In genomic region chr7:155682484-155682883, GRCh38 we compare ENCODE assay signal across 21 cellular contexts. TPM values are rescaled to one million over a fixed set of nuclear protein-coding genes. Genes with fewer than 3 reads are reported as not detected.
DNase-seq lines count a peak whose midpoint lies in the region; ATAC-seq, FAIRE-seq and TF ChIP-seq lines count a peak whose summit lies in the region.
"Had no signal": no experiment of that assay in that cellular context is flagged by ENCODE, and none has a peak within 500 bp of the region (broad histone marks: within the 10 kb centered on the region; RNA-seq: fewer than 3 reads in every experiment).

No MANE protein-coding gene starts in this region.

- 89% methylated on average over 5 of the region's 5 CpGs for WGBS in hepatocyte (ENCODE audit: low lambda C conversion rate, missing lambda C conversion rate)
- WGBS in mesendoderm (ENCODE audit: extremely low coverage, insufficient coverage, low lambda C conversion rate), result no CpG with 5 or more reads among the region's 5 CpGs

- no peak overlapping the region for H3K9ac ChIP-seq in mesendoderm (ENCODE audit: low read length)
- H3K9ac ChIP-seq: BLaER1 had no signal

- H3K36me3 Mint-ChIP-seq in stimulated activated naive CD8-positive, alpha-beta T cell treated with anti-CD3 and anti-CD28 coated beads, Interleukin-15, Interleukin-2, amounts not matched to agents 100 ng/mL and 50 ng/mL, for 24 hours (ENCODE audit: low read depth), result peaks cover 73% of the 10 kb centered on the region
- H3K36me3 Mint-ChIP-seq in type B pancreatic cell, result peaks cover 40% of the 10 kb centered on the region

- peaks cover 4% of the 10 kb centered on the region for H3K9me3 Mint-ChIP-seq in stimulated activated naive CD8-positive, alpha-beta T cell treated with anti-CD3 and anti-CD28 coated beads, Interleukin-15, Interleukin-2, amounts not matched to agents 100 ng/mL and 50 ng/mL, for 24 hours
- peaks cover 4 to 6% of the 10 kb centered on the region in 2 donors for H3K9me3 Mint-ChIP-seq in stimulated activated naive CD8-positive, alpha-beta T cell treated with anti-CD3 and anti-CD28 coated beads, Interleukin-15, amount 100 ng/mL, for 72 hours
- H3K9me3 Mint-ChIP-seq in type B pancreatic cell, result no peaks in the 10 kb centered on the region

- H3K56ac ChIP-seq in mesendoderm (ENCODE audit: low read length), result peak overlapping the region; percentile 58

- H2AFZ ChIP-seq in hepatocyte, result no peak overlapping the region
- H2AFZ ChIP-seq: GM23338 had no signal

- H3K4me3 ChIP-seq in hepatocyte (no peak overlapping the region), mesendoderm (ENCODE audit: low read length) (no peak overlapping the region)
- H3K4me3 ChIP-seq: A549, BLaER1, GM12878, GM23338, K562 had no signal

- peak overlapping the region; percentile 58 for H3K27ac Mint-ChIP-seq in stimulated activated naive CD8-positive, alpha-beta T cell treated with anti-CD3 and anti-CD28 coated beads, Interleukin-15, Interleukin-2, amounts not matched to agents 100 ng/mL and 50 ng/mL, for 24 hours
- no peak overlapping the region for H3K27ac Mint-ChIP-seq in stimulated activated naive CD8-positive, alpha-beta T cell treated with anti-CD3 and anti-CD28 coated beads, Interleukin-15, amount 100 ng/mL, for 72 hours
- peak overlapping the region; percentile 12 for H3K27ac Mint-ChIP-seq in type B pancreatic cell

- H3K23ac ChIP-seq in mesendoderm (ENCODE audit: low read length), result no peak overlapping the region

- no peak overlapping the region for H2BK120ac ChIP-seq in mesendoderm (ENCODE audit: low read depth, low read length)

- peak overlapping the region; percentile 36 for H3K27ac ChIP-seq in hepatocyte
- H3K27ac ChIP-seq in mesendoderm (ENCODE audit: low read depth, low read length), result no peak overlapping the region
- H3K27ac ChIP-seq: A549, BLaER1 had no signal

- DNase-seq in stimulated activated naive CD8-positive, alpha-beta T cell treated with anti-CD3 and anti-CD28 coated beads, Interleukin-15, amount 100 ng/mL, for 72 hours, result no peak
- peak; percentile 61 for DNase-seq in hepatocyte (ENCODE audit: low spot score)
- no peak for DNase-seq in mesendoderm
- DNase-seq in type B pancreatic cell (ENCODE audit: extremely low spot score, unreplicated experiment), result no peak
- no peak for DNase-seq in SW 1271 (lab: John Stamatoyannopoulos, UW)
- DNase-seq in HTR-8/SVneo (ENCODE audit: insufficient read length, low spot score), result no peak
- DNase-seq: Calu3; CD4-positive, alpha-beta memory T cell; DMS53; EL; HCEC 1CT; NCI-H1694 treated with DMSO at 0.1 percent for 48 hours; SHP77 had no signal

- H3K4ac ChIP-seq in mesendoderm (ENCODE audit: low read depth, low read length), result no peak overlapping the region

- H4K8ac ChIP-seq in mesendoderm (ENCODE audit: low read depth, low read length), result no peak overlapping the region

- no peaks in the 10 kb centered on the region for H3K9me2 ChIP-seq in hepatocyte (replicated peaks; ENCODE audit: insufficient read depth)

- no peak overlapping the region for H2BK15ac ChIP-seq in mesendoderm (replicated peaks; ENCODE audit: low read depth)

- H3K18ac ChIP-seq in mesendoderm (ENCODE audit: low read length), result no peak overlapping the region

- no peaks in the 10 kb centered on the region for H3K4me1 ChIP-seq in hepatocyte (ENCODE audit: insufficient read depth)
- H3K4me1 ChIP-seq in mesendoderm (ENCODE audit: control insufficient read depth, low read depth, low read length), result peaks cover 2% of the 10 kb centered on the region
- H3K4me1 ChIP-seq: A549, BLaER1 had no signal

- H3K27me3 ChIP-seq in hepatocyte (no peaks in the 10 kb centered on the region), mesendoderm (ENCODE audit: insufficient read depth, low read length, poor library complexity) (no peaks in the 10 kb centered on the region)
- H3K27me3 ChIP-seq: BLaER1 had no signal

- ATAC-seq in stimulated activated naive CD8-positive, alpha-beta T cell treated with anti-CD3 and anti-CD28 coated beads, Interleukin-15, amount 100 ng/mL, for 72 hours, result no peak
- no peak for ATAC-seq in activated CD4-positive, CD25-positive, alpha-beta regulatory T cell treated with anti-CD3 and anti-CD28 coated beads, Interleukin-2, amount 50 U/mL, for 24 hours
- ATAC-seq: A549, GM23338 had no signal

- peaks cover 31% of the 10 kb centered on the region for H4K20me1 ChIP-seq in hepatocyte (ENCODE audit: insufficient read depth, poor library complexity, severe bottlenecking)

- TF ChIP-seq CTCF in hepatocyte (IDR thresholded peaks at IDR 0.05; ENCODE audit: poor library complexity) (no peak), type B pancreatic cell (conservative IDR thresholded peaks at IDR 0.05) (no peak)

- no peak overlapping the region for H2AK5ac ChIP-seq in mesendoderm (ENCODE audit: low read length)

- no peak overlapping the region for H4K5ac ChIP-seq in mesendoderm (ENCODE audit: low read length)

- H3K9me3 ChIP-seq in hepatocyte (ENCODE audit: low read depth), result no peaks in the 10 kb centered on the region
- H3K9me3 ChIP-seq: A549 had no signal

- H3K36me3 ChIP-seq in hepatocyte (replicated peaks; ENCODE audit: insufficient read depth, low read depth) (peaks cover 3% of the 10 kb centered on the region), mesendoderm (ENCODE audit: control insufficient read depth, insufficient read depth, low read length) (no peaks in the 10 kb centered on the region)

- no peak overlapping the region for H2BK5ac ChIP-seq in mesendoderm (ENCODE audit: low read length)

- peaks cover 5% of the 10 kb centered on the region for H3K79me1 ChIP-seq in mesendoderm (ENCODE audit: low read length)

- H3K27me3 Mint-ChIP-seq in stimulated activated naive CD8-positive, alpha-beta T cell treated with anti-CD3 and anti-CD28 coated beads, Interleukin-15, Interleukin-2, amounts not matched to agents 100 ng/mL and 50 ng/mL, for 24 hours, result no peaks in the 10 kb centered on the region
- H3K27me3 Mint-ChIP-seq in stimulated activated naive CD8-positive, alpha-beta T cell treated with anti-CD3 and anti-CD28 coated beads, Interleukin-15, amount 100 ng/mL, for 72 hours, result no peaks in the 10 kb centered on the region
- H3K27me3 Mint-ChIP-seq in type B pancreatic cell, result no peaks in the 10 kb centered on the region
- H3K27me3 Mint-ChIP-seq: CD4-positive, alpha-beta memory T cell had no signal

- peaks cover 88% of the 10 kb centered on the region for H3K79me2 ChIP-seq in hepatocyte
- H3K79me2 ChIP-seq in mesendoderm (ENCODE audit: control insufficient read depth, insufficient read depth, low read length), result peaks cover 21% of the 10 kb centered on the region

- peaks cover 60% of the 10 kb centered on the region for H3K4me1 Mint-ChIP-seq in stimulated activated naive CD8-positive, alpha-beta T cell treated with anti-CD3 and anti-CD28 coated beads, Interleukin-15, Interleukin-2, amounts not matched to agents 100 ng/mL and 50 ng/mL, for 24 hours (ENCODE audit: low read depth)
- H3K4me1 Mint-ChIP-seq in stimulated activated naive CD8-positive, alpha-beta T cell treated with anti-CD3 and anti-CD28 coated beads, Interleukin-15, amount 100 ng/mL, for 72 hours, result peaks cover 57% of the 10 kb centered on the region
- peaks cover 33% of the 10 kb centered on the region for H3K4me1 Mint-ChIP-seq in type B pancreatic cell (ENCODE audit: unreplicated experiment)

- no peak overlapping the region for H3K4me2 ChIP-seq in hepatocyte
- H3K4me2 ChIP-seq in mesendoderm (ENCODE audit: low read length), result no peak overlapping the region
- H3K4me2 ChIP-seq: A549, BLaER1, GM23338 had no signal

- FAIRE-seq in HTR-8/SVneo (lab: Jason Lieb, UNC), result no peak
- FAIRE-seq: A549, GM12878, GM19239, K562 had no signal

- H3K4me3 Mint-ChIP-seq in stimulated activated naive CD8-positive, alpha-beta T cell treated with anti-CD3 and anti-CD28 coated beads, Interleukin-15, Interleukin-2, amounts not matched to agents 100 ng/mL and 50 ng/mL, for 24 hours, result no peak overlapping the region
- no peak overlapping the region for H3K4me3 Mint-ChIP-seq in stimulated activated naive CD8-positive, alpha-beta T cell treated with anti-CD3 and anti-CD28 coated beads, Interleukin-15, amount 100 ng/mL, for 72 hours
- H3K4me3 Mint-ChIP-seq in type B pancreatic cell, result no peak overlapping the region
- H3K4me3 Mint-ChIP-seq: CD4-positive, alpha-beta memory T cell; GM23338 had no signal

RNA-seq across cellular contexts. Expression of gene RBM33, which starts 38.0 kb away (rescaled TPM):
- total RNA-seq in hepatocyte, result 18.3 and 24.8 TPM in 2 replicates
- polyA plus RNA-seq in hepatocyte, result 40.8 and 42.7 TPM in 2 replicates
- polyA plus RNA-seq in mesendoderm (2013, experiment 1 of 2), result 25.3 TPM
- polyA plus RNA-seq in mesendoderm (2013, experiment 2 of 2), result 25.6 TPM
- 60.2 and 67.2 TPM in 2 replicates for total RNA-seq in type B pancreatic cell (ENCODE audit: low replicate concordance)

Comparison
In these comparisons a context has a peak if more than half of its experiments do, and no peak if none do; other contexts are left out.
1. H3K27ac Mint-ChIP-seq: peak in stimulated activated naive CD8-positive, alpha-beta T cell treated with anti-CD3 and anti-CD28 coated beads, Interleukin-15, Interleukin-2, amounts not matched to agents 100 ng/mL and 50 ng/mL, for 24 hours (single experiment) and type B pancreatic cell (single experiment); none in stimulated activated naive CD8-positive, alpha-beta T cell treated with anti-CD3 and anti-CD28 coated beads, Interleukin-15, amount 100 ng/mL, for 72 hours (0 of 2).